9 cellular contexts compared by ENCODE assay signal in genomic region chr16:681746-682427, GRCh38. TPM values are rescaled to one million over a fixed set of nuclear protein-coding genes. Genes with fewer than 3 reads are reported as not detected.
A peak's percentile ranks its signal among the peaks of the same experiment; 100 is the strongest.
DNase-seq lines count a peak whose midpoint lies in the region; ATAC-seq, FAIRE-seq and TF ChIP-seq lines count a peak whose summit lies in the region.
"Had no signal": no experiment of that assay in that cellular context is flagged by ENCODE, and none has a peak within 500 bp of the region (broad histone marks: within the 10 kb centered on the region; RNA-seq: fewer than 3 reads in every experiment).

No MANE protein-coding gene starts in this region.

- TSS peak; percentile 77 for BruUV-seq in GM12878 (replicated peaks; lab: Mats Ljungman, UMichigan)

- TF ChIP-seq EP300 in Ishikawa (IDR thresholded peaks at IDR 0.05; ENCODE audit: borderline replicate concordance) (no peak), GM12878 (IDR thresholded peaks at IDR 0.05; ENCODE audit: borderline replicate concordance in 1 of 2, control insufficient read depth in 1 of 2, low read depth in 2 of 2, low read length in 2 of 2) (no peak)

- peaks cover 43% of the 10 kb centered on the region for H3K4me1 ChIP-seq in CD4-positive, CD25-positive, alpha-beta regulatory T cell (ENCODE audit: control insufficient read depth, insufficient read depth, low read length, poor library complexity, severe bottlenecking)
- peaks cover 15% of the 10 kb centered on the region for H3K4me1 ChIP-seq in GM12878 (ENCODE audit: control insufficient read depth, insufficient read depth, low read length)
- peaks cover 9 to 27% of the 10 kb centered on the region in 2 donors for H3K4me1 ChIP-seq in naive thymus-derived CD4-positive, alpha-beta T cell (ENCODE audit: control insufficient read depth in 2 of 2, insufficient read depth in 2 of 2, low read length in 2 of 2)

- no peaks in the 10 kb centered on the region for H3K27me3 Mint-ChIP-seq in CD4-positive, CD25-positive, alpha-beta regulatory T cell
- no peaks in the 10 kb centered on the region for H3K27me3 Mint-ChIP-seq in naive thymus-derived CD4-positive, alpha-beta T cell

- peak; percentile 32; the same call in 1 of the 2 replicates for TF ChIP-seq POLR2A in GM12878 (IDR thresholded peaks at IDR 0.05; ENCODE audit: low read depth, low read length)

- RAD21 ChIA-PET in GM12878 (lab: Charles Lee; ENCODE audit: unreplicated experiment) = interaction anchor here (1.2 kb wide), 1 partner anchor 8 kb away, joined by 4 read pairs; the partner anchor contains the start of gene WDR24

- WGBS in GM12878 (ENCODE audit: insufficient coverage, insufficient replicate concordance, low lambda C conversion rate, missing lambda C conversion rate) = 87% methylated on average over 28 of the region's 28 CpGs

- SMC1A ChIA-PET in GM12878 (lab: Charles Lee; ENCODE audit: uncharacterized antibody, unreplicated experiment) = no interaction called here

- no peak overlapping the region for H3K27ac ChIP-seq in CD4-positive, CD25-positive, alpha-beta regulatory T cell (ENCODE audit: insufficient read depth, low read length, poor library complexity, severe bottlenecking)
- no peak overlapping the region for H3K27ac ChIP-seq in GM12878 (ENCODE audit: control insufficient read depth, insufficient read depth)
- peak overlapping the region; percentile 12 for H3K27ac ChIP-seq in naive thymus-derived CD4-positive, alpha-beta T cell (ENCODE audit: low read depth, low read length)

- peak overlapping the region; percentile 76 to 86 (median 76) for H3K4me3 Mint-ChIP-seq in CD4-positive, CD25-positive, alpha-beta regulatory T cell
- peak overlapping the region; percentile 68 to 87 (median 74) for H3K4me3 Mint-ChIP-seq in naive thymus-derived CD4-positive, alpha-beta T cell

- POLR2A ChIA-PET in GM12878 (lab: Charles Lee) = interaction anchor here (1.6 to 2.0 kb wide), 2 partner anchors 8 to 19 kb away, joined by 3 to 13 read pairs; partner anchors contain the start of gene WDR24
- POLR2A ChIA-PET in naive thymus-derived CD4-positive, alpha-beta T cell (lab: Charles Lee) = interaction anchor here (0.9 to 3.8 kb wide), 8 partner anchors 8 to 40 kb away, joined by 3 to 34 read pairs (median 7); partner anchors contain the start of genes MCRIP2, METRN, RHOT2 and WDR24

- TF ChIP-seq RAD21 in Ishikawa (IDR thresholded peaks at IDR 0.05; ENCODE audit: low read depth) = no peak
- TF ChIP-seq RAD21 in GM12878 (IDR thresholded peaks at IDR 0.05; ENCODE audit: insufficient read depth, low read depth, low read length) = no peak

- H3K79me2 ChIP-seq in GM12878 (ENCODE audit: control insufficient read depth, insufficient read depth, low read length) = peaks cover 24% of the 10 kb centered on the region

- no peak for FAIRE-seq in GM12878 (lab: Jason Lieb, UNC)

- intact Hi-C loops in GM12878 (cut with micrococcal nuclease; ENCODE audit: unreplicated experiment) = loop anchor here (5.0 kb wide), 1 partner anchor 45 kb away; the partner anchor contains the start of gene METTL26
- intact Hi-C loops in naive thymus-derived CD4-positive, alpha-beta T cell (cut with micrococcal nuclease) = loop anchor here (2.0 to 5.0 kb wide), 4 partner anchors 289 to 1283 kb away; partner anchors contain the start of genes FAM234A (in 1 of the 2), LMF1 (in 1 of the 2), RPS2 (in 1 of the 2) and UQCC4 (in 1 of the 2)

- H3K4me2 ChIP-seq in GM12878 (ENCODE audit: control insufficient read depth, insufficient read depth) = peak overlapping the region; percentile 98

- peaks cover 6% of the 10 kb centered on the region; the same call in 1 of the 2 replicates for H4K20me1 ChIP-seq in GM12878 (ENCODE audit: control insufficient read depth, insufficient read depth)

- H2AFZ ChIP-seq in GM12878 (ENCODE audit: control insufficient read depth, low read depth, low read length) = no peak overlapping the region

- H3K36me3 Mint-ChIP-seq in CD4-positive, CD25-positive, alpha-beta regulatory T cell = peaks cover 3% of the 10 kb centered on the region
- H3K36me3 Mint-ChIP-seq in naive thymus-derived CD4-positive, alpha-beta T cell = peaks cover 0 to 9% (median 0%) of the 10 kb centered on the region in 5 donors

- H3K9me3 ChIP-seq in CD4-positive, CD25-positive, alpha-beta regulatory T cell (ENCODE audit: control insufficient read depth in 2 of 2, low read length in 2 of 2) = no peaks in the 10 kb centered on the region
- H3K9me3 ChIP-seq in GM12878 (replicated peaks; ENCODE audit: control insufficient read depth, insufficient read depth, low read length) = no peaks in the 10 kb centered on the region
- H3K9me3 ChIP-seq in naive thymus-derived CD4-positive, alpha-beta T cell (ENCODE audit: control insufficient read depth in 2 of 3, low read length in 3 of 3) = no peaks in the 10 kb centered on the region

- no peak for DNase-seq in CD4-positive, CD25-positive, alpha-beta regulatory T cell
- DNase-seq in GM12878 (ENCODE audit: low read depth, low spot score) (no peak), GM03348 (ENCODE audit: low spot score) (no peak), NCI-H1092 treated with DMSO at 0.1 percent for 48 hours (lab: John Stamatoyannopoulos, UW) (no peak)
- no peak for DNase-seq in naive thymus-derived CD4-positive, alpha-beta T cell
- DNase-seq: hippocampal formation had no signal

- H3K27ac Mint-ChIP-seq in CD4-positive, CD25-positive, alpha-beta regulatory T cell = peak overlapping the region in 2 of 3 donors; percentile 69 to 85
- peak overlapping the region in 5 of 9 donors; percentile 55 to 81 (median 66) for H3K27ac Mint-ChIP-seq in naive thymus-derived CD4-positive, alpha-beta T cell

- peaks cover 0 to 41% (median 5%) of the 10 kb centered on the region in 4 donors for H3K4me1 Mint-ChIP-seq in CD4-positive, CD25-positive, alpha-beta regulatory T cell
- peaks cover 10 to 31% (median 18%) of the 10 kb centered on the region in 7 donors for H3K4me1 Mint-ChIP-seq in naive thymus-derived CD4-positive, alpha-beta T cell

- H3K36me3 ChIP-seq in CD4-positive, CD25-positive, alpha-beta regulatory T cell (ENCODE audit: control insufficient read depth, insufficient read depth, low read length) = peaks cover 9% of the 10 kb centered on the region
- H3K36me3 ChIP-seq in GM12878 (ENCODE audit: control insufficient read depth in 2 of 2, insufficient read depth in 2 of 2, low read length in 1 of 2) = peaks cover 6 to 14% of the 10 kb centered on the region in 2 experiments; a peak in 2 of 4 replicates
- peaks cover 0 to 37% (median 12%) of the 10 kb centered on the region in 3 experiments for H3K36me3 ChIP-seq in naive thymus-derived CD4-positive, alpha-beta T cell (ENCODE audit: control insufficient read depth in 2 of 3, insufficient read depth in 3 of 3, low read length in 3 of 3)

- H3K9me3 Mint-ChIP-seq in CD4-positive, CD25-positive, alpha-beta regulatory T cell = no peaks in the 10 kb centered on the region
- no peaks in the 10 kb centered on the region for H3K9me3 Mint-ChIP-seq in naive thymus-derived CD4-positive, alpha-beta T cell

- no peak overlapping the region for H3K9ac ChIP-seq in GM12878 (ENCODE audit: control insufficient read depth, insufficient read depth, low read length)

- no peaks in the 10 kb centered on the region for H3K27me3 ChIP-seq in CD4-positive, CD25-positive, alpha-beta regulatory T cell (ENCODE audit: control insufficient read depth, insufficient read depth, low read length)
- no peaks in the 10 kb centered on the region for H3K27me3 ChIP-seq in GM12878 (replicated peaks in 1 of 2; ENCODE audit: control insufficient read depth in 2 of 2, insufficient read depth in 2 of 2, low read length in 1 of 2)
- H3K27me3 ChIP-seq in naive thymus-derived CD4-positive, alpha-beta T cell (ENCODE audit: control insufficient read depth in 2 of 2, insufficient read depth in 2 of 2, low read length in 2 of 2) = no peaks in the 10 kb centered on the region

- no peak for ATAC-seq in CD4-positive, CD25-positive, alpha-beta regulatory T cell (ENCODE audit: low read depth in 2 of 2)
- ATAC-seq in GM12878 (no peak), HG03520 (IDR thresholded peaks at IDR 0.05; ENCODE audit: unreplicated experiment) (no peak), HG02973 (IDR thresholded peaks at IDR 0.05; ENCODE audit: unreplicated experiment) (no peak)
- ATAC-seq in naive thymus-derived CD4-positive, alpha-beta T cell = no peak

- CTCF ChIA-PET in GM12878 (lab: Yijun Ruan, JAX) = no interaction called here
- CTCF ChIA-PET in naive thymus-derived CD4-positive, alpha-beta T cell (lab: Charles Lee) = no interaction called here

- no peak for TF ChIP-seq CTCF in GM12878 (IDR thresholded peaks at IDR 0.05 in 2 of 3, conservative IDR thresholded peaks at IDR 0.05 in 1 of 3; ENCODE audit: control insufficient read depth in 2 of 3, extremely low read depth in 1 of 3, insufficient read depth in 1 of 3, low read depth in 3 of 3, low read length in 3 of 3)

- no peak overlapping the region for H3K4me3 ChIP-seq in CD4-positive, CD25-positive, alpha-beta regulatory T cell (ENCODE audit: low read depth, low read length)
- peak overlapping the region; percentile 77 for H3K4me3 ChIP-seq in GM12878
- H3K4me3 ChIP-seq in naive thymus-derived CD4-positive, alpha-beta T cell (ENCODE audit: low read length) = no peak overlapping the region

- in situ Hi-C loops in GM12878 (cut with MboI) = no loop called here

RNA-seq across cellular contexts. Expression of gene STUB1, which starts 1.7 kb away (rescaled TPM):
- total RNA-seq in CD4-positive, CD25-positive, alpha-beta regulatory T cell = 63.2 TPM
- 100 to 1,000 TPM; 117 to 142 (median 135) TPM for polyA plus RNA-seq in CD4-positive, CD25-positive, alpha-beta regulatory T cell
- total RNA-seq in GM12878 (2013; cell fraction: nucleolus; rRNA removed) = 15.6 and 16.6 TPM in 2 replicates
- total RNA-seq in GM12878 (2014; rRNA removed) (87.5 and 104 TPM in 2 replicates), GM12878 (2014; rRNA removed; fragmentation: Illumina TruSeq; extraction: Trizol) (63.0 and 65.8 TPM in 2 replicates), GM12878 (2021) (82.6 and 92.2 TPM in 2 replicates)
- 22.5 TPM for polyA plus RNA-seq in GM12878 (2011; ENCODE audit: low read depth)
- polyA plus RNA-seq in GM12878 (2011; rRNA removed) (25.6 and 47.6 TPM in 2 replicates), GM12878 (2014; fragmentation: Illumina TruSeq; extraction: Trizol) (16.1 and 49.7 TPM in 2 replicates), GM12878 (2014; fragmentation: Nextera tagmentation; extraction: Ambion mirVana) (10 to 100 TPM in 1 of 2 experiments, 1 to 10 TPM in 1; 4.2 to 26.6 TPM), GM12878 (2014; rRNA removed) (71.3 and 80.9 TPM in 2 replicates), GM12878 (2016; fragmentation: Nextera tagmentation; extraction: Ambion mirVana) (100 to 1,000 TPM; 120 to 136 TPM)
- polyA plus RNA-seq in GM12878 (2011; cell fraction: cytosol; rRNA removed) = 49.7 and 69.9 TPM in 2 replicates
- polyA plus RNA-seq in GM12878 (2011; cell fraction: nucleus; rRNA removed) = 81.0 and 81.5 TPM in 2 replicates
- 38.6 and 46.4 TPM in 2 replicates for polyA plus RNA-seq in GM12878 (2012)
- 16.1 and 27.4 TPM in 2 replicates for polyA minus RNA-seq in GM12878 (2011; rRNA and poly(A)+ RNA removed)
- 14.2 and 17.0 TPM in 2 replicates for polyA minus RNA-seq in GM12878 (2011; cell fraction: cytosol; rRNA and poly(A)+ RNA removed)
- 21.4 and 26.1 TPM in 2 replicates for polyA minus RNA-seq in GM12878 (2011; cell fraction: nucleus; rRNA and poly(A)+ RNA removed)
- 100 to 1,000 TPM in 1 of 5 experiments, 10 to 100 TPM in 4; 68.6 to 105 (median 77.4) TPM for total RNA-seq in naive thymus-derived CD4-positive, alpha-beta T cell
- 100 to 1,000 TPM; 132 to 159 TPM for polyA plus RNA-seq in naive thymus-derived CD4-positive, alpha-beta T cell

RNA-seq across cellular contexts. Expression of gene JMJD8, which starts 2.2 kb away (rescaled TPM):
- 22.7 TPM for total RNA-seq in CD4-positive, CD25-positive, alpha-beta regulatory T cell
- polyA plus RNA-seq in CD4-positive, CD25-positive, alpha-beta regulatory T cell = 10 to 100 TPM; 29.2 to 36.2 (median 33.4) TPM
- total RNA-seq in GM12878 (2013; cell fraction: nucleolus; rRNA removed) = 34.5 and 44.5 TPM in 2 replicates
- total RNA-seq in GM12878 (2014; rRNA removed) (30.5 and 37.6 TPM in 2 replicates), GM12878 (2014; rRNA removed; fragmentation: Illumina TruSeq; extraction: Trizol) (15.6 and 18.5 TPM in 2 replicates), GM12878 (2021) (38.2 and 39.1 TPM in 2 replicates)
- polyA plus RNA-seq in GM12878 (2011; ENCODE audit: low read depth) = 8.0 TPM
- polyA plus RNA-seq in GM12878 (2011; rRNA removed) (8.0 and 23.5 TPM in 2 replicates), GM12878 (2014; fragmentation: Illumina TruSeq; extraction: Trizol) (8.0 and 23.9 TPM in 2 replicates), GM12878 (2014; fragmentation: Nextera tagmentation; extraction: Ambion mirVana) (1 to 10 TPM in 1 of 2 experiments, under 1 TPM in 1; 1.00 to 3.4 TPM), GM12878 (2014; rRNA removed) (46.5 and 47.2 TPM in 2 replicates), GM12878 (2016; fragmentation: Nextera tagmentation; extraction: Ambion mirVana) (10 to 100 TPM; 39.1 to 50.4 TPM)
- polyA plus RNA-seq in GM12878 (2011; cell fraction: cytosol; rRNA removed) = 42.2 and 55.5 TPM in 2 replicates
- polyA plus RNA-seq in GM12878 (2011; cell fraction: nucleus; rRNA removed) = 114 and 133 TPM in 2 replicates
- polyA plus RNA-seq in GM12878 (2012) = 18.7 and 24.7 TPM in 2 replicates
- 10.8 and 12.3 TPM in 2 replicates for polyA minus RNA-seq in GM12878 (2011; rRNA and poly(A)+ RNA removed)
- polyA minus RNA-seq in GM12878 (2011; cell fraction: cytosol; rRNA and poly(A)+ RNA removed) = 11.1 and 13.1 TPM in 2 replicates
- polyA minus RNA-seq in GM12878 (2011; cell fraction: nucleus; rRNA and poly(A)+ RNA removed) = 25.0 and 41.8 TPM in 2 replicates
- total RNA-seq in naive thymus-derived CD4-positive, alpha-beta T cell = 10 to 100 TPM; 26.8 to 48.1 (median 37.2) TPM
- 10 to 100 TPM; 43.2 to 62.1 TPM for polyA plus RNA-seq in naive thymus-derived CD4-positive, alpha-beta T cell

RNA-seq across cellular contexts. Expression of gene RHBDL1, which starts 6.4 kb away (rescaled TPM):
- 3.2 TPM for total RNA-seq in CD4-positive, CD25-positive, alpha-beta regulatory T cell
- polyA plus RNA-seq in CD4-positive, CD25-positive, alpha-beta regulatory T cell = 1 to 10 TPM in 1 of 4 donors, under 1 TPM in 2, not detected in 1; 0.49 to 1.5 (median 0.88) TPM
- 7.5 and 8.6 TPM in 2 replicates for total RNA-seq in GM12878 (2013; cell fraction: nucleolus; rRNA removed)
- total RNA-seq in GM12878 (2014; rRNA removed) (0.22 and 0.28 TPM in 2 replicates), GM12878 (2014; rRNA removed; fragmentation: Illumina TruSeq; extraction: Trizol) (0.09 TPM in 1 of 2 replicates, not detected in the other), GM12878 (2021) (1.0 and 1.3 TPM in 2 replicates)
- polyA plus RNA-seq in GM12878 (2011; ENCODE audit: low read depth) = 0.62 TPM
- polyA plus RNA-seq in GM12878 (2011; rRNA removed) (0.27 and 0.65 TPM in 2 replicates), GM12878 (2014; fragmentation: Illumina TruSeq; extraction: Trizol) (0.04 TPM in 1 of 2 replicates, not detected in the other), GM12878 (2014; fragmentation: Nextera tagmentation; extraction: Ambion mirVana) (not detected), GM12878 (2014; rRNA removed) (0.82 and 0.88 TPM in 2 replicates), GM12878 (2016; fragmentation: Nextera tagmentation; extraction: Ambion mirVana) (not detected)
- 0.60 and 1.5 TPM in 2 replicates for polyA plus RNA-seq in GM12878 (2011; cell fraction: cytosol; rRNA removed)
- 39.2 and 45.8 TPM in 2 replicates for polyA plus RNA-seq in GM12878 (2011; cell fraction: nucleus; rRNA removed)
- 1.5 and 2.2 TPM in 2 replicates for polyA plus RNA-seq in GM12878 (2012)
- polyA minus RNA-seq in GM12878 (2011; rRNA and poly(A)+ RNA removed) = 0.15 TPM in 1 of 2 replicates, not detected in the other
- polyA minus RNA-seq in GM12878 (2011; cell fraction: cytosol; rRNA and poly(A)+ RNA removed) = not detected in 2 replicates
- polyA minus RNA-seq in GM12878 (2011; cell fraction: nucleus; rRNA and poly(A)+ RNA removed) = 3.9 and 4.1 TPM in 2 replicates
- 1 to 10 TPM in 4 of 5 experiments, under 1 TPM in 1; 0.65 to 3.1 (median 1.6) TPM for total RNA-seq in naive thymus-derived CD4-positive, alpha-beta T cell
- polyA plus RNA-seq in naive thymus-derived CD4-positive, alpha-beta T cell = not detected

RNA-seq across cellular contexts. Expression of gene WDR24, which starts 8.3 kb away (rescaled TPM):
- 8.9 TPM for total RNA-seq in CD4-positive, CD25-positive, alpha-beta regulatory T cell
- polyA plus RNA-seq in CD4-positive, CD25-positive, alpha-beta regulatory T cell = 10 to 100 TPM in 2 of 4 donors, 1 to 10 TPM in 2; 7.9 to 10.4 (median 10.0) TPM
- total RNA-seq in GM12878 (2013; cell fraction: nucleolus; rRNA removed) = 31.3 and 34.6 TPM in 2 replicates
- total RNA-seq in GM12878 (2014; rRNA removed) (3.8 and 4.1 TPM in 2 replicates), GM12878 (2014; rRNA removed; fragmentation: Illumina TruSeq; extraction: Trizol) (2.2 TPM in 2 replicates), GM12878 (2021) (16.5 and 19.7 TPM in 2 replicates)
- polyA plus RNA-seq in GM12878 (2011; ENCODE audit: low read depth) = 3.7 TPM
- polyA plus RNA-seq in GM12878 (2011; rRNA removed) (1.2 and 3.4 TPM in 2 replicates), GM12878 (2014; fragmentation: Illumina TruSeq; extraction: Trizol) (0.82 and 2.6 TPM in 2 replicates), GM12878 (2014; fragmentation: Nextera tagmentation; extraction: Ambion mirVana) (under 1 TPM; 0.06 to 0.22 TPM), GM12878 (2014; rRNA removed) (9.4 and 12.9 TPM in 2 replicates), GM12878 (2016; fragmentation: Nextera tagmentation; extraction: Ambion mirVana) (10 to 100 TPM; 18.8 to 20.4 TPM)
- 6.3 and 9.4 TPM in 2 replicates for polyA plus RNA-seq in GM12878 (2011; cell fraction: cytosol; rRNA removed)
- 55.1 and 67.4 TPM in 2 replicates for polyA plus RNA-seq in GM12878 (2011; cell fraction: nucleus; rRNA removed)
- 11.6 and 13.8 TPM in 2 replicates for polyA plus RNA-seq in GM12878 (2012)
- polyA minus RNA-seq in GM12878 (2011; rRNA and poly(A)+ RNA removed) = 5.0 and 11.4 TPM in 2 replicates
- polyA minus RNA-seq in GM12878 (2011; cell fraction: cytosol; rRNA and poly(A)+ RNA removed) = 5.5 and 7.2 TPM in 2 replicates
- 11.7 and 18.8 TPM in 2 replicates for polyA minus RNA-seq in GM12878 (2011; cell fraction: nucleus; rRNA and poly(A)+ RNA removed)
- total RNA-seq in naive thymus-derived CD4-positive, alpha-beta T cell = 10 to 100 TPM; 13.3 to 19.4 (median 16.5) TPM
- polyA plus RNA-seq in naive thymus-derived CD4-positive, alpha-beta T cell = 10 to 100 TPM; 10.6 to 21.2 TPM

RNA-seq across cellular contexts. Expression of gene RHOT2, which starts 14.0 kb away (rescaled TPM):
- total RNA-seq in CD4-positive, CD25-positive, alpha-beta regulatory T cell = 212 TPM
- 10 to 100 TPM; 34.3 to 47.1 (median 38.4) TPM for polyA plus RNA-seq in CD4-positive, CD25-positive, alpha-beta regulatory T cell
- 119 and 139 TPM in 2 replicates for total RNA-seq in GM12878 (2013; cell fraction: nucleolus; rRNA removed)
- 57.3 and 77.8 TPM in 2 replicates for total RNA-seq in GM12878 (2014; rRNA removed)
- total RNA-seq in GM12878 (2014; rRNA removed; fragmentation: Illumina TruSeq; extraction: Trizol) = 20.6 and 23.5 TPM in 2 replicates
- total RNA-seq in GM12878 (2021) = 149 and 167 TPM in 2 replicates
- polyA plus RNA-seq in GM12878 (2011; ENCODE audit: low read depth) = 39.2 TPM
- polyA plus RNA-seq in GM12878 (2011; rRNA removed) = 31.1 and 61.9 TPM in 2 replicates
- 64.6 and 110 TPM in 2 replicates for polyA plus RNA-seq in GM12878 (2011; cell fraction: cytosol; rRNA removed)
- 755 and 892 TPM in 2 replicates for polyA plus RNA-seq in GM12878 (2011; cell fraction: nucleus; rRNA removed)
- 84.4 and 122 TPM in 2 replicates for polyA plus RNA-seq in GM12878 (2012)
- 9.4 and 44.3 TPM in 2 replicates for polyA plus RNA-seq in GM12878 (2014; fragmentation: Illumina TruSeq; extraction: Trizol)
- polyA plus RNA-seq in GM12878 (2014; fragmentation: Nextera tagmentation; extraction: Ambion mirVana) = 1 to 10 TPM; 3.7 to 5.6 TPM
- 174 and 190 TPM in 2 replicates for polyA plus RNA-seq in GM12878 (2014; rRNA removed)
- 100 to 1,000 TPM; 124 to 141 TPM for polyA plus RNA-seq in GM12878 (2016; fragmentation: Nextera tagmentation; extraction: Ambion mirVana)
- polyA minus RNA-seq in GM12878 (2011; rRNA and poly(A)+ RNA removed) = 17.0 and 34.0 TPM in 2 replicates
- 28.9 and 35.5 TPM in 2 replicates for polyA minus RNA-seq in GM12878 (2011; cell fraction: cytosol; rRNA and poly(A)+ RNA removed)
- 107 and 163 TPM in 2 replicates for polyA minus RNA-seq in GM12878 (2011; cell fraction: nucleus; rRNA and poly(A)+ RNA removed)
- total RNA-seq in naive thymus-derived CD4-positive, alpha-beta T cell = 100 to 1,000 TPM; 145 to 232 (median 186) TPM
- polyA plus RNA-seq in naive thymus-derived CD4-positive, alpha-beta T cell = 10 to 100 TPM; 32.7 to 56.7 TPM
